24 cellular contexts compared by ENCODE assay signal in genomic region chr3:148074057-148074456, GRCh38.
"Had no signal": no experiment of that assay in that cellular context is flagged by ENCODE, and none has a peak within 500 bp of the region (broad histone marks: within the 10 kb centered on the region; RNA-seq: fewer than 3 reads in every experiment).

No MANE protein-coding gene starts in this region.

- H3K27ac ChIP-seq: coronary artery, gastrocnemius medialis, psoas muscle, skin epidermis, spleen, thoracic aorta, tibial nerve, upper lobe of left lung had no signal

- H3K9me3 Mint-ChIP-seq: memory B cell; naive B cell; natural killer cell treated with Interleukin-12 subunit alpha and Interleukin-12 subunit beta and Interleukin-15 and Interleukin-18, amount 100 ng/mL, for 72 hours; neural crest cell; stimulated activated memory B cell treated with anti-CD40 and anti-IgM and Interleukin-4, amounts not matched to agents 10 μg/mL and 1 μg/mL and 100 μg/mL, for 72 hours had no signal

- ATAC-seq: gastrocnemius medialis; left lobe of liver; natural killer cell treated with Interleukin-12 subunit alpha and Interleukin-12 subunit beta and Interleukin-15 and Interleukin-18, amount 100 ng/mL, for 72 hours; psoas muscle; right cardiac atrium; stimulated activated memory B cell treated with anti-CD40 and anti-IgM and Interleukin-4, amounts not matched to agents 10 μg/mL and 1 μg/mL and 100 μg/mL, for 72 hours; stimulated activated naive CD8-positive, alpha-beta T cell treated with anti-CD3 and anti-CD28 coated beads, Interleukin-15, Interleukin-2, amounts not matched to agents 100 U/mL and 50 U/mL, for 24 hours had no signal

- DNase-seq: effector CD4-positive, alpha-beta T cell; foreskin fibroblast; gastrocnemius medialis; head of caudate nucleus; naive B cell; posterior cingulate gyrus; psoas muscle; right cardiac atrium; spleen; stimulated activated CD4-positive, alpha-beta T cell treated with anti-CD3 and anti-CD28 coated beads, Interleukin-4, amount 100 ng/mL, for 4 hours; stimulated activated naive CD8-positive, alpha-beta T cell treated with anti-CD3 and anti-CD28 coated beads, Interleukin-15, Interleukin-2, amounts not matched to agents 100 U/mL and 50 U/mL, for 24 hours had no signal

- H3K4me1 ChIP-seq: gastrocnemius medialis, psoas muscle, spleen, upper lobe of left lung had no signal

- H3K4me1 Mint-ChIP-seq: memory B cell; naive B cell; stimulated activated memory B cell treated with anti-CD40 and anti-IgM and Interleukin-4, amounts not matched to agents 10 μg/mL and 1 μg/mL and 100 μg/mL, for 72 hours had no signal

- FAIRE-seq: keratinocyte, urothelium cell line had no signal

- H3K9me3 ChIP-seq: gastrocnemius medialis, psoas muscle, spleen, thoracic aorta, tibial nerve, upper lobe of left lung had no signal

- H3K27ac Mint-ChIP-seq: memory B cell; naive B cell; natural killer cell treated with Interleukin-12 subunit alpha and Interleukin-12 subunit beta and Interleukin-15 and Interleukin-18, amount 100 ng/mL, for 72 hours; stimulated activated memory B cell treated with anti-CD40 and anti-IgM and Interleukin-4, amounts not matched to agents 10 μg/mL and 1 μg/mL and 100 μg/mL, for 72 hours had no signal

- H3K27me3 ChIP-seq: gastrocnemius medialis, spleen, tibial nerve, upper lobe of left lung had no signal

- H3K4me3 ChIP-seq: coronary artery, gastrocnemius medialis, lung, psoas muscle, skin epidermis, spleen, thoracic aorta, tibial nerve, upper lobe of left lung had no signal

- H3K36me3 ChIP-seq: gastrocnemius medialis, spleen, thoracic aorta, tibial nerve, upper lobe of left lung had no signal

- H3K4me3 Mint-ChIP-seq: memory B cell; naive B cell; natural killer cell treated with Interleukin-12 subunit alpha and Interleukin-12 subunit beta and Interleukin-15 and Interleukin-18, amount 100 ng/mL, for 72 hours; neural crest cell; stimulated activated memory B cell treated with anti-CD40 and anti-IgM and Interleukin-4, amounts not matched to agents 10 μg/mL and 1 μg/mL and 100 μg/mL, for 72 hours had no signal

- H3K36me3 Mint-ChIP-seq: memory B cell; naive B cell; natural killer cell treated with Interleukin-12 subunit alpha and Interleukin-12 subunit beta and Interleukin-15 and Interleukin-18, amount 100 ng/mL, for 72 hours; stimulated activated memory B cell treated with anti-CD40 and anti-IgM and Interleukin-4, amounts not matched to agents 10 μg/mL and 1 μg/mL and 100 μg/mL, for 72 hours had no signal

- H3K27me3 Mint-ChIP-seq: memory B cell; naive B cell; natural killer cell treated with Interleukin-12 subunit alpha and Interleukin-12 subunit beta and Interleukin-15 and Interleukin-18, amount 100 ng/mL, for 72 hours; stimulated activated memory B cell treated with anti-CD40 and anti-IgM and Interleukin-4, amounts not matched to agents 10 μg/mL and 1 μg/mL and 100 μg/mL, for 72 hours had no signal
